8 cellular contexts compared by ENCODE assay signal in the genomic region with DNA sequence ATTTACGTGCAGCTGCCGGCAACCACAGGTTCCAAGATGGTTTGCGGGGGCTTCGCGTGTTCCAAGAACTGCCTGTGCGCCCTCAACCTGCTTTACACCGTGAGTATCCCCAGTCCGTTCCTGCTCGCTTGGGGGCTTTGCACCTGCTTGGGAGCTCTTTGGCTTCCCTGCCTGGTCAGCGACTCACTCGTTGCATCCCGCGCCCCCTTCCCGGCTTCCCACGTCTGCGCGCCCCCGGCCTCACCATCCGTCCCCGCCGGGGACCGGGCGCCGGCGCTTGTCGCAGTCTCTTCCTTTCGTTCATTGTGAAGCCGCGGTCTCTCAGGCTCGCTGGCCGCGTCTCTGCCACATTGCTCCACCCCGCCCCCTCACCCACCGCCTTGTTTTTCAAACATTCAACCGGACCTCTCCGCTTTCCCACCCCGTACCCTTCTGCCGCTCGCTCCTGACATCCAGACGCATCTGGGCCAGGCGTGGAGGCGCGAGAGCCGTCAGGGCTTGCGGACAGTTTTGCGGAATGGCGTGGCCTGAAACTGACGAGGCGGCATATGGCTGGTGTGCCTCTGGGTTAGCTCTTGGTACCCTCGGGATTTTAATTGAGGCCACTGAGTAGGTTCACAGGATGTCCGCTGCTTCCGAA. TPM values are rescaled to one million over a fixed set of nuclear protein-coding genes. Genes with fewer than 3 reads are reported as not detected.
DNase-seq lines count a peak whose midpoint lies in the region; ATAC-seq and TF ChIP-seq lines count a peak whose summit lies in the region.

No MANE protein-coding gene starts in this region.

- TF ChIP-seq POLR2A in vagina (IDR thresholded peaks at IDR 0.05), result no peak

- H3K27ac ChIP-seq in VCaP, result peak overlapping the region; percentile 85
- H3K27ac ChIP-seq in mucosa of rectum (ENCODE audit: low read depth in 2 of 2, low read length in 2 of 2), result peak overlapping the region; percentile 76 to 86
- peak overlapping the region; percentile 51 for H3K27ac ChIP-seq in vagina

- peak; percentile 21 for ATAC-seq in GM18868 (IDR thresholded peaks at IDR 0.05; ENCODE audit: unreplicated experiment)
- no peak for ATAC-seq in HG03460 (IDR thresholded peaks at IDR 0.05; ENCODE audit: unreplicated experiment)

- TF ChIP-seq CTCF in VCaP (conservative IDR thresholded peaks at IDR 0.05), result no peak
- no peak for TF ChIP-seq CTCF in epithelial cell of esophagus (IDR thresholded peaks at IDR 0.05; ENCODE audit: insufficient read depth, low read depth, low read length, missing control alignments)
- TF ChIP-seq CTCF in vagina (IDR thresholded peaks at IDR 0.05), result no peak

- intact Hi-C loops in vagina (cut with DNase I), result no loop called here

- peaks cover 2 to 9% of the 10 kb centered on the region in 2 donors for H3K4me1 ChIP-seq in mucosa of rectum (ENCODE audit: control insufficient read depth in 2 of 2, insufficient read depth in 2 of 2, low read length in 2 of 2)
- H3K4me1 ChIP-seq in vagina, result no peaks in the 10 kb centered on the region

- no peaks in the 10 kb centered on the region for H3K27me3 ChIP-seq in mucosa of rectum (ENCODE audit: control insufficient read depth in 2 of 2, insufficient read depth in 2 of 2, low read length in 2 of 2)
- no peaks in the 10 kb centered on the region for H3K27me3 ChIP-seq in vagina

- H3K9me3 ChIP-seq in mucosa of rectum (ENCODE audit: control insufficient read depth in 2 of 2, low read length in 2 of 2) (no peaks in the 10 kb centered on the region), vagina (no peaks in the 10 kb centered on the region)

- H3K36me3 ChIP-seq in mucosa of rectum (ENCODE audit: control insufficient read depth in 2 of 2, insufficient read depth in 2 of 2, low read length in 2 of 2) (no peaks in the 10 kb centered on the region), vagina (no peaks in the 10 kb centered on the region)

- DNase-seq in Ammon's horn (ENCODE audit: low spot score) (peak; percentile 19), epithelial cell of esophagus (ENCODE audit: low read depth) (peak; percentile 48), vagina (ENCODE audit: extremely low spot score in 2 of 2) (no peak)
- peak; percentile 10 for DNase-seq in Jurkat, Clone E6-1 (ENCODE audit: low read depth, low spot score)

- H3K4me3 ChIP-seq in Jurkat, Clone E6-1 (ENCODE audit: low read length), result peak overlapping the region; percentile 69
- H3K4me3 ChIP-seq in epithelial cell of esophagus (ENCODE audit: low read length) (peak overlapping the region; percentile 91), mucosa of rectum (ENCODE audit: low read length in 2 of 2) (peak overlapping the region; percentile 91 to 92), vagina (peak overlapping the region; percentile 65 to 79)

- H3K9ac ChIP-seq in mucosa of rectum (ENCODE audit: low read depth in 1 of 2, low read length in 2 of 2), result peak overlapping the region; percentile 65 to 89

RNA-seq across cellular contexts. Expression of a gene that starts 0.5 kb away (rescaled TPM):
- 23.2 TPM for polyA plus RNA-seq in Jurkat, Clone E6-1 (2012; ENCODE audit: insufficient read depth, insufficient read length)
- total RNA-seq in vagina, result 13.8 TPM

RNA-seq across cellular contexts. Expression of a gene that starts 50.7 kb away (rescaled TPM):
- polyA plus RNA-seq in Jurkat, Clone E6-1 (2012; ENCODE audit: insufficient read depth, insufficient read length), result not detected
- not detected for total RNA-seq in vagina

Comparison
In these comparisons a context has a peak if more than half of its experiments do, and no peak if none do; other contexts are left out.
1. DNase-seq: peak in Ammon's horn (single experiment), Jurkat, Clone E6-1 (single experiment) and epithelial cell of esophagus (single experiment); none in vagina (0 of 2).
2. Peak in every context shown above with its lines, with median percentiles within 50 percentile points of each other: H3K4me3 ChIP-seq and H3K27ac ChIP-seq.